11 cellular contexts compared by ENCODE assay signal in genomic region chr16:85227924-85228462, GRCh38.
DNase-seq lines count a peak whose midpoint lies in the region; ATAC-seq and TF ChIP-seq lines count a peak whose summit lies in the region.
"Had no signal": no experiment of that assay in that cellular context is flagged by ENCODE, and none has a peak within 500 bp of the region (broad histone marks: within the 10 kb centered on the region; RNA-seq: fewer than 3 reads in every experiment).

No MANE protein-coding gene starts in this region.

- TF ChIP-seq POLR2A in adrenal gland (IDR thresholded peaks at IDR 0.05), result peak in 1 of 2 donors; percentile 32
- no peak for TF ChIP-seq POLR2A in testis (IDR thresholded peaks at IDR 0.05)

- intact Hi-C loops in adrenal gland (cut with DNase I), result no loop called here
- intact Hi-C loops in testis (cut with DNase I; ENCODE audit: low total_unique reads), result no loop called here

- TF ChIP-seq CTCF in GM12864 (IDR thresholded peaks at IDR 0.05; ENCODE audit: low read depth, low read length, missing control alignments), result no peak
- TF ChIP-seq CTCF in adrenal gland (IDR thresholded peaks at IDR 0.05), result peak in 5 of 6 experiments; percentile 13 to 35 (median 28)
- TF ChIP-seq CTCF in neural crest cell (conservative IDR thresholded peaks at IDR 0.05), result peak; percentile 17
- TF ChIP-seq CTCF in testis (IDR thresholded peaks at IDR 0.05), result no peak

- ATAC-seq in HG03103 (IDR thresholded peaks at IDR 0.05; ENCODE audit: low read depth, unreplicated experiment), result peak; percentile 11
- ATAC-seq in GM21526 (IDR thresholded peaks at IDR 0.05; ENCODE audit: low FRiP score, unreplicated experiment), result no peak

- H3K27me3 ChIP-seq in adrenal gland, result no peaks in the 10 kb centered on the region
- H3K27me3 ChIP-seq in testis, result no peaks in the 10 kb centered on the region

- H3K27me3 Mint-ChIP-seq in neural crest cell (ENCODE audit: low read depth), result peaks cover 20% of the 10 kb centered on the region

- H3K4me3 ChIP-seq in GM12864 (ENCODE audit: low read depth, low read length) (peak overlapping the region; percentile 3; the same call in 1 of the 2 replicates), adrenal gland (no peak overlapping the region), testis (no peak overlapping the region)

- peaks cover 41% of the 10 kb centered on the region for H3K4me1 Mint-ChIP-seq in neural crest cell
- H3K4me1 Mint-ChIP-seq: central memory CD8-positive, alpha-beta T cell had no signal

- peaks cover 9% of the 10 kb centered on the region for H3K9me3 Mint-ChIP-seq in neural crest cell
- H3K9me3 Mint-ChIP-seq: central memory CD8-positive, alpha-beta T cell; T-helper 2 cell treated with Interferon-gamma antibody and Interleukin-4, amounts not matched to agents 5 μg/mL and 100 μg/mL, for 36 hours had no signal

- H3K36me3 Mint-ChIP-seq in neural crest cell (ENCODE audit: low read depth), result no peaks in the 10 kb centered on the region
- H3K36me3 Mint-ChIP-seq: memory B cell had no signal

- H3K4me3 Mint-ChIP-seq in neural crest cell, result no peak overlapping the region
- H3K4me3 Mint-ChIP-seq: central memory CD8-positive, alpha-beta T cell; T-helper 2 cell treated with Interferon-gamma antibody and Interleukin-4, amounts not matched to agents 5 μg/mL and 100 μg/mL, for 36 hours had no signal

- no peaks in the 10 kb centered on the region for H3K9me3 ChIP-seq in adrenal gland (replicated peaks in 1 of 3)
- H3K9me3 ChIP-seq in testis, result no peaks in the 10 kb centered on the region

- H3K36me3 ChIP-seq in adrenal gland (replicated peaks in 1 of 2) (no peaks in the 10 kb centered on the region), testis (ENCODE audit: low read depth, missing control alignments) (no peaks in the 10 kb centered on the region)

- DNase-seq in GM12864 (ENCODE audit: low read depth), result no peak
- DNase-seq in adrenal gland, result peak in 4 of 7 donors; percentile 58 to 68 (median 62)
- DNase-seq in neural crest cell (ENCODE audit: low read depth, low spot score), result no peak
- DNase-seq in COLO829 (ENCODE audit: low spot score), result no peak
- no peak for DNase-seq in NCI-H1436 (lab: John Stamatoyannopoulos, UW)
- no peak for DNase-seq in testis

- peaks cover 14 to 48% of the 10 kb centered on the region in 2 donors for H3K4me1 ChIP-seq in adrenal gland (replicated peaks in 1 of 2)
- peaks cover 42% of the 10 kb centered on the region for H3K4me1 ChIP-seq in testis

- 42 to 63% (median 56%) methylated on average over 12 to 17 of the region's 17 CpGs for WGBS in adrenal gland, 4 donors
- WGBS in testis, 2 donors, result 51 to 73% methylated on average over 9 to 17 of the region's 17 CpGs

- H3K27ac ChIP-seq in adrenal gland (peak overlapping the region in 4 of 5 donors; percentile 23 to 74 (median 61)), testis (no peak overlapping the region)

- no peak overlapping the region for H3K27ac Mint-ChIP-seq in neural crest cell (ENCODE audit: unreplicated experiment)
- H3K27ac Mint-ChIP-seq: memory B cell; T-helper 2 cell treated with Interferon-gamma antibody and Interleukin-4, amounts not matched to agents 5 μg/mL and 100 μg/mL, for 36 hours had no signal

Comparison
In these comparisons a context has a peak if more than half of its experiments do, and no peak if none do; other contexts are left out.
1. DNase-seq: peak in adrenal gland (4 of 7); none in GM12864 (single experiment), neural crest cell (single experiment), COLO829 (single experiment), NCI-H1436 (single experiment) and testis (single experiment).
2. CTCF ChIP-seq: peak in adrenal gland (5 of 6) and neural crest cell (single experiment); none in GM12864 (single experiment) and testis (0 of 3).
3. H3K27ac ChIP-seq: peak in adrenal gland (4 of 5); none in testis (0 of 2).